Comparison of ENCODE assay signal across 15 cellular contexts in genomic region chrX:50799531-50799961, GRCh38. TPM values are rescaled to one million over a fixed set of nuclear protein-coding genes. Genes with fewer than 3 reads are reported as not detected.
DNase-seq lines count a peak whose midpoint lies in the region; TF ChIP-seq lines count a peak whose summit lies in the region.
"Had no signal": no experiment of that assay in that cellular context is flagged by ENCODE, and none has a peak within 500 bp of the region (broad histone marks: within the 10 kb centered on the region; RNA-seq: fewer than 3 reads in every experiment).

No MANE protein-coding gene starts in this region.

- H3K4me1 Mint-ChIP-seq in activated CD4-positive, alpha-beta memory T cell treated with anti-CD3 and anti-CD28 coated beads for 36 hours (ENCODE audit: low read depth): no peaks in the 10 kb centered on the region

- no peaks in the 10 kb centered on the region for H3K27me3 ChIP-seq in BJ (ENCODE audit: control insufficient read depth, insufficient read depth, low read length)
- H3K27me3 ChIP-seq in mucosa of rectum (ENCODE audit: control insufficient read depth in 2 of 2, insufficient read depth in 2 of 2, low read length in 2 of 2): peaks cover 0 to 6% of the 10 kb centered on the region in 2 donors
- H3K27me3 ChIP-seq: SJCRH30 had no signal

- CTCF ChIA-PET in BJ (lab: Yijun Ruan, JAX): no interaction called here
- CTCF ChIA-PET in RWPE1 (lab: Yijun Ruan, JAX): no interaction called here
- CTCF ChIA-PET in activated CD4-positive, alpha-beta memory T cell treated with anti-CD3 and anti-CD28 coated beads for 36 hours (lab: Charles Lee): no interaction called here

- H3K4me3 ChIP-seq in BJ (ENCODE audit: low read depth, low read length) (no peak overlapping the region), mucosa of rectum (ENCODE audit: low read length in 2 of 2) (no peak overlapping the region)
- H3K4me3 ChIP-seq: BLaER1 treated with 17β-estradiol and CSF1 and Interleukin-3, amounts not matched to agents 10 nM and 100 nM; SJCRH30 had no signal

- intact Hi-C loops in activated CD4-positive, alpha-beta memory T cell treated with anti-CD3 and anti-CD28 coated beads for 36 hours (cut with micrococcal nuclease): no loop called here

- H3K27me3 Mint-ChIP-seq in activated CD4-positive, alpha-beta memory T cell treated with anti-CD3 and anti-CD28 coated beads for 36 hours: no peaks in the 10 kb centered on the region

- POLR2A ChIA-PET in BJ (lab: Charles Lee): no interaction called here
- POLR2A ChIA-PET in RWPE1 (lab: Yijun Ruan, JAX; ENCODE audit: low non-redundant PET): no interaction called here
- POLR2A ChIA-PET in activated CD4-positive, alpha-beta memory T cell treated with anti-CD3 and anti-CD28 coated beads for 36 hours (lab: Charles Lee): no interaction called here

- no peak for TF ChIP-seq CTCF in BJ (IDR thresholded peaks at IDR 0.05; ENCODE audit: insufficient read depth, low read depth, low read length)
- TF ChIP-seq CTCF in RWPE1 (conservative IDR thresholded peaks at IDR 0.05; ENCODE audit: low read depth): no peak

- no peak overlapping the region for H3K27ac Mint-ChIP-seq in activated CD4-positive, alpha-beta memory T cell treated with anti-CD3 and anti-CD28 coated beads for 36 hours

- H3K4me1 ChIP-seq in mucosa of rectum (ENCODE audit: control insufficient read depth in 2 of 2, insufficient read depth in 2 of 2, low read length in 2 of 2): peaks cover 3 to 10% of the 10 kb centered on the region in 2 donors
- H3K4me1 ChIP-seq: BLaER1 treated with 17β-estradiol and CSF1 and Interleukin-3, amounts not matched to agents 10 nM and 100 nM; SJCRH30 had no signal

- H3K27ac ChIP-seq in RWPE1: peak overlapping the region; percentile 75
- H3K27ac ChIP-seq in mucosa of rectum (ENCODE audit: low read depth in 2 of 2, low read length in 2 of 2): peak overlapping the region; percentile 26 to 33
- H3K27ac ChIP-seq: BLaER1 treated with 17β-estradiol and CSF1 and Interleukin-3, amounts not matched to agents 10 nM and 100 nM; SJCRH30; WERI-Rb-1 had no signal

- H3K4me3 Mint-ChIP-seq in activated CD4-positive, alpha-beta memory T cell treated with anti-CD3 and anti-CD28 coated beads for 36 hours: no peak overlapping the region

- H3K36me3 ChIP-seq in BJ (ENCODE audit: control insufficient read depth, insufficient read depth, low read length) (no peaks in the 10 kb centered on the region), mucosa of rectum (ENCODE audit: control insufficient read depth in 2 of 2, insufficient read depth in 2 of 2, low read length in 2 of 2) (no peaks in the 10 kb centered on the region)
- H3K36me3 ChIP-seq: BLaER1 treated with 17β-estradiol and CSF1 and Interleukin-3, amounts not matched to agents 10 nM and 100 nM; SJCRH30; WERI-Rb-1 had no signal

- no peak overlapping the region for H3K9ac ChIP-seq in mucosa of rectum (ENCODE audit: low read depth in 1 of 2, low read length in 2 of 2)
- H3K9ac ChIP-seq: BLaER1 treated with 17β-estradiol and CSF1 and Interleukin-3, amounts not matched to agents 10 nM and 100 nM had no signal

- H3K9me3 ChIP-seq in mucosa of rectum (ENCODE audit: control insufficient read depth in 2 of 2, low read length in 2 of 2): no peaks in the 10 kb centered on the region
- H3K9me3 ChIP-seq: BLaER1 treated with 17β-estradiol and CSF1 and Interleukin-3, amounts not matched to agents 10 nM and 100 nM; SJCRH30 had no signal

- peak; percentile 18 for DNase-seq in BJ (ENCODE audit: low read depth)
- peak; percentile 51 for DNase-seq in RWPE1 (ENCODE audit: low spot score)
- DNase-seq in fibroblast of peridontal ligament (ENCODE audit: extremely low read depth): peak; percentile 6
- no peak for DNase-seq in NCI-H345 (lab: John Stamatoyannopoulos, UW)
- no peak for DNase-seq in NCI-H2171 (lab: John Stamatoyannopoulos, UW)
- DNase-seq in activated CD4-positive, alpha-beta memory T cell treated with anti-CD3 and anti-CD28 coated beads for 36 hours: no peak
- DNase-seq in GDM1 (lab: John Stamatoyannopoulos, UW): no peak
- DNase-seq: activated CD8-positive, alpha-beta memory T cell treated with anti-CD3 and anti-CD28 coated beads, Interleukin-2, amount 50 U/mL, for 4 hours; amniotic stem cell; NCI-H1105; NCI-H82; SJCRH30; WERI-Rb-1 had no signal

- H3K36me3 Mint-ChIP-seq in activated CD4-positive, alpha-beta memory T cell treated with anti-CD3 and anti-CD28 coated beads for 36 hours: no peaks in the 10 kb centered on the region

- no peaks in the 10 kb centered on the region for H3K9me3 Mint-ChIP-seq in activated CD4-positive, alpha-beta memory T cell treated with anti-CD3 and anti-CD28 coated beads for 36 hours

RNA-seq across cellular contexts. Expression of gene SHROOM4, which starts 14.4 kb away (rescaled TPM):
- 0.50 and 0.59 TPM in 2 replicates for polyA plus RNA-seq in BJ (2011; rRNA removed)
- polyA minus RNA-seq in BJ (2011; rRNA and poly(A)+ RNA removed): 0.67 and 0.76 TPM in 2 replicates
- total RNA-seq in activated CD4-positive, alpha-beta memory T cell treated with anti-CD3 and anti-CD28 coated beads for 36 hours: not detected

Comparison
In these comparisons a context has a peak if more than half of its experiments do, and no peak if none do; other contexts are left out.
1. DNase-seq: peak in BJ (single experiment), RWPE1 (single experiment) and fibroblast of peridontal ligament (single experiment); none in NCI-H345 (single experiment), NCI-H2171 (single experiment), activated CD4-positive, alpha-beta memory T cell treated with anti-CD3 and anti-CD28 coated beads for 36 hours (single experiment) and GDM1 (single experiment).